ENCODE assay signal across 11 cellular contexts in the genomic region with DNA sequence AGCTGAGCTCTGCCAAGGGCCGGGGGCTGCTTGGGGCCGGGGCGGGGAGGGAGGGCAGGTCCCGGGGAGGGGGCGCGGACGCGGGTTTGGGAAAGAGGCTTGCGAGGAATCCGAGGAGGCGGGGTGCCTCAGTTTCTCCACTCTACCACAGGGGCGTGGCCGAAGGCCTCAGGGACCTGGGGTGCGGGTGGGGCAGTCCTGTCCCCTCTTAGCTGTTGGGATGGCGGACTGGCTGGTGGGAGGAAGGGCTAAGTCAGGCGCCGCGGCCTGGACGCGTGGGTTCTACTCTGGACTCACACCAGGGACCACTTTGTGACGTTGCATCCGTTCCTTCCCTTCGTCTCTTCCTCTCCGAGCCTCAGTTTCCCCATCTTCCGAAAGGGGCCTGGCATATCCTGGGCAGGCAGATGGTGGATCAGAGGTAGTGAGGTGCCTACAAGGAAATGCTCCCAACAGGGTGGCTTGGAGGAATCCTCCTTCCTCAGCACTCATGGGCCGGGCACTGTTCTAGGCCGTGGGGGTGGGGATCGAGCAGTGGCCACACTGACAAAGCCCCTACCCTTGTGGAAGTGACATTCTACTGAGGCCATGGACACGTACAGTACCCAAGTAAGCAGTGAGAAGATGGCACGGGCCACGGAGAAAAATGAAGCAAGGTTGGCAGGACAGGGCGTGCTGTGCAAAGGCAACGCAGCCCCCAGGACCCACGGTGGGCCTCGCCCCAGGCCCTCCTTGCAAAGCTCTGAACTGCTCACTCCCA. TPM values are rescaled to one million over a fixed set of nuclear protein-coding genes. Genes with fewer than 3 reads are reported as not detected.
DNase-seq lines count a peak whose midpoint lies in the region; ATAC-seq, FAIRE-seq and TF ChIP-seq lines count a peak whose summit lies in the region.
"Had no signal": no experiment of that assay in that cellular context is flagged by ENCODE, and none has a peak within 500 bp of the region (broad histone marks: within the 10 kb centered on the region; RNA-seq: fewer than 3 reads in every experiment).

No MANE protein-coding gene starts in this region.

- ATAC-seq in naive B cell (ENCODE audit: low read depth in 2 of 2) (no peak), left lobe of liver (no peak)

- peaks cover 20% of the 10 kb centered on the region for H3K27me3 ChIP-seq in bronchial epithelial cell (ENCODE audit: control insufficient read depth, insufficient read depth, low read length)
- peaks cover 5% of the 10 kb centered on the region for H3K27me3 ChIP-seq in thymus (ENCODE audit: control insufficient read depth, insufficient read depth)

- peaks cover 15% of the 10 kb centered on the region for H3K27me3 Mint-ChIP-seq in activated naive CD4-positive, alpha-beta T cell treated with anti-CD3 and anti-CD28 coated beads, Interleukin-2, amount 50 U/mL, for 24 hours
- peaks cover 9 to 43% (median 35%) of the 10 kb centered on the region in 3 donors for H3K27me3 Mint-ChIP-seq in naive B cell

- TF ChIP-seq CTCF in bronchial epithelial cell (IDR thresholded peaks at IDR 0.05; ENCODE audit: insufficient read depth, low read length, severe bottlenecking) = no peak

- no peak overlapping the region for H3K27ac ChIP-seq in thymus (ENCODE audit: low read depth)

- H3K9me3 Mint-ChIP-seq in activated naive CD4-positive, alpha-beta T cell treated with anti-CD3 and anti-CD28 coated beads, Interleukin-2, amount 50 U/mL, for 24 hours = no peaks in the 10 kb centered on the region
- peaks cover 0 to 2% (median 0%) of the 10 kb centered on the region in 7 donors for H3K9me3 Mint-ChIP-seq in naive B cell

- no peaks in the 10 kb centered on the region for H3K4me1 ChIP-seq in thymus (ENCODE audit: control insufficient read depth, insufficient read depth, low read length)

- no peaks in the 10 kb centered on the region for H3K36me3 Mint-ChIP-seq in activated naive CD4-positive, alpha-beta T cell treated with anti-CD3 and anti-CD28 coated beads, Interleukin-2, amount 50 U/mL, for 24 hours
- H3K36me3 Mint-ChIP-seq in naive B cell = no peaks in the 10 kb centered on the region

- no peak overlapping the region for H3K27ac Mint-ChIP-seq in activated naive CD4-positive, alpha-beta T cell treated with anti-CD3 and anti-CD28 coated beads, Interleukin-2, amount 50 U/mL, for 24 hours
- peak overlapping the region in 1 of 6 donors; percentile 19 for H3K27ac Mint-ChIP-seq in naive B cell

- H3K4me1 Mint-ChIP-seq in activated naive CD4-positive, alpha-beta T cell treated with anti-CD3 and anti-CD28 coated beads, Interleukin-2, amount 50 U/mL, for 24 hours = peaks cover 8% of the 10 kb centered on the region
- peaks cover 13 to 18% (median 14%) of the 10 kb centered on the region in 3 donors for H3K4me1 Mint-ChIP-seq in naive B cell

- peak overlapping the region; percentile 65 for H3K4me3 Mint-ChIP-seq in activated naive CD4-positive, alpha-beta T cell treated with anti-CD3 and anti-CD28 coated beads, Interleukin-2, amount 50 U/mL, for 24 hours
- peak overlapping the region; percentile 54 to 90 (median 74) for H3K4me3 Mint-ChIP-seq in naive B cell

- peak; percentile 58 for FAIRE-seq in bronchial epithelial cell (lab: Jason Lieb, UNC)

- 81% methylated on average over 35 of the region's 35 CpGs for WGBS in thymus

- H3K4me3 ChIP-seq in bronchial epithelial cell (ENCODE audit: low read depth, low read length) (no peak overlapping the region), thymus (ENCODE audit: low read length) (peak overlapping the region; percentile 51)

- no peaks in the 10 kb centered on the region for H3K9me3 ChIP-seq in thymus (ENCODE audit: control insufficient read depth)

- H3K36me3 ChIP-seq in bronchial epithelial cell (ENCODE audit: control insufficient read depth, insufficient read depth, low read length) = no peaks in the 10 kb centered on the region
- no peaks in the 10 kb centered on the region for H3K36me3 ChIP-seq in thymus (ENCODE audit: control insufficient read depth, insufficient read depth)

- DNase-seq in activated naive CD4-positive, alpha-beta T cell treated with Interleukin-2 at 50 U/mL for 16 hours = no peak
- DNase-seq in bronchial epithelial cell (ENCODE audit: low read depth) = no peak
- no peak for DNase-seq in naive B cell
- DNase-seq in NCI-H510A treated with DMSO at 0.1 percent for 48 hours (lab: John Stamatoyannopoulos, UW) = no peak
- no peak for DNase-seq in stimulated activated CD4-positive, alpha-beta T cell treated with anti-CD3 and anti-CD28 coated beads, Interleukin-1b, Interleukin-23, amount 100 ng/mL, for 48 hours
- no peak for DNase-seq in left lobe of liver (ENCODE audit: low spot score)
- DNase-seq: effector memory CD4-positive, alpha-beta T cell; T-helper 1 cell had no signal

RNA-seq across cellular contexts. Expression of gene IGLL1, which starts 13.2 kb away (rescaled TPM):
- total RNA-seq in bronchial epithelial cell = not detected in 2 replicates
- polyA plus RNA-seq in naive B cell (ENCODE audit: low read depth in 6 of 6) = not detected
- polyA plus RNA-seq in thymus = 3.5 TPM
- not detected for total RNA-seq in left lobe of liver
- total RNA-seq: M059J had no signal
